Comparison of ENCODE assay signal across 8 cellular contexts in genomic region chr6:158648682-158649131, GRCh38. TPM values are rescaled to one million over a fixed set of nuclear protein-coding genes. Genes with fewer than 3 reads are reported as not detected.
DNase-seq lines count a peak whose midpoint lies in the region; ATAC-seq and TF ChIP-seq lines count a peak whose summit lies in the region.

No MANE protein-coding gene starts in this region.

- WGBS in trophoblast cell (ENCODE audit: extremely low coverage, insufficient coverage, insufficient read length), result no CpG with 5 or more reads among the region's 5 CpGs

- H2BK12ac ChIP-seq in trophoblast cell (ENCODE audit: low read length), result peak overlapping the region; percentile 50

- no peak overlapping the region for H4K12ac ChIP-seq in trophoblast cell (ENCODE audit: low read depth, low read length)

- H2AK5ac ChIP-seq in trophoblast cell (ENCODE audit: low read length), result no peak overlapping the region

- H3K27me3 ChIP-seq in AG04450 (ENCODE audit: control insufficient read depth, insufficient read depth, low read length) (no peaks in the 10 kb centered on the region), trophoblast cell (ENCODE audit: insufficient read depth, low read length) (no peaks in the 10 kb centered on the region)

- peak overlapping the region; percentile 89 for H3K27ac ChIP-seq in AG04450 (ENCODE audit: low read depth, low read length)
- H3K27ac ChIP-seq in trophoblast cell (ENCODE audit: low read depth, low read length), result no peak overlapping the region

- H3K9me3 ChIP-seq in AG04450 (ENCODE audit: control insufficient read depth, insufficient read depth, low read length) (no peaks in the 10 kb centered on the region), trophoblast cell (ENCODE audit: insufficient read depth, low read depth, low read length) (no peaks in the 10 kb centered on the region)

- H3K79me1 ChIP-seq in trophoblast cell (ENCODE audit: low read length), result peaks cover 11% of the 10 kb centered on the region

- ATAC-seq in GM18907 (IDR thresholded peaks at IDR 0.05; ENCODE audit: unreplicated experiment), result peak; percentile 20

- CTCF ChIA-PET in AG04450 (lab: Charles Lee), result interaction anchor here (1.5 to 2.9 kb wide), 4 partner anchors 11 to 428 kb away, joined by 5 to 17 read pairs (median 8); no protein-coding TSS in a partner anchor

- peaks cover 10% of the 10 kb centered on the region for H3K79me2 ChIP-seq in trophoblast cell (ENCODE audit: control insufficient read depth, insufficient read depth, low read length, poor library complexity)

- H3K4me1 ChIP-seq in trophoblast cell (ENCODE audit: control insufficient read depth in 1 of 2, insufficient read depth in 2 of 2, low read length in 2 of 2), result peaks cover 9 to 25% of the 10 kb centered on the region in 2 experiments

- H3K9ac ChIP-seq in trophoblast cell (ENCODE audit: low read length), result no peak overlapping the region

- no peak overlapping the region for H2BK5ac ChIP-seq in trophoblast cell (ENCODE audit: low read depth, low read length, poor library complexity)

- TF ChIP-seq CTCF in AG04450 (IDR thresholded peaks at IDR 0.05; ENCODE audit: low read depth, low read length) (no peak), cardiac fibroblast (IDR thresholded peaks at IDR 0.05; ENCODE audit: low read depth, low read length) (no peak)

- POLR2A ChIA-PET in AG04450 (lab: Yijun Ruan, JAX), result no interaction called here

- no peak overlapping the region for H3K14ac ChIP-seq in trophoblast cell (ENCODE audit: low read length)

- DNase-seq in AG04450 (ENCODE audit: low read depth, low spot score) (peak; percentile 78), LHCN-M2 (ENCODE audit: low read depth) (peak; percentile 88), cardiac fibroblast (ENCODE audit: low read depth in 2 of 2) (peak; percentile 87 to 96), trophoblast cell (peak in 1 of 2 donors; percentile 75), SKM-1 treated with dmso at 0.1 percent for 144 hours (lab: John Stamatoyannopoulos, UW; ENCODE audit: unreplicated experiment) (no peak), COLO829 (ENCODE audit: low spot score) (no peak), NCI-H774 (lab: John Stamatoyannopoulos, UW) (no peak)

- no peak overlapping the region for H4K91ac ChIP-seq in trophoblast cell (ENCODE audit: low read depth, low read length)

- no peaks in the 10 kb centered on the region for H3K36me3 ChIP-seq in trophoblast cell (ENCODE audit: control insufficient read depth in 1 of 2, insufficient read depth in 2 of 2, low read length in 2 of 2)

- H3K18ac ChIP-seq in trophoblast cell (ENCODE audit: low read length), result no peak overlapping the region

- H3K4me3 ChIP-seq in AG04450 (ENCODE audit: low read depth, low read length), result no peak overlapping the region
- H3K4me3 ChIP-seq in cardiac fibroblast (replicated peaks in 1 of 2; ENCODE audit: low read depth in 2 of 2, low read length in 2 of 2), result no peak overlapping the region
- no peak overlapping the region for H3K4me3 ChIP-seq in trophoblast cell (ENCODE audit: low read depth, low read length)

- no peak overlapping the region for H3K23ac ChIP-seq in trophoblast cell (ENCODE audit: low read length)

- H3K4me2 ChIP-seq in trophoblast cell (ENCODE audit: low read length), result no peak overlapping the region

- no peak overlapping the region for H3K4ac ChIP-seq in trophoblast cell (ENCODE audit: low read depth, low read length)

- no peak overlapping the region for H4K8ac ChIP-seq in trophoblast cell (ENCODE audit: low read depth, low read length)

- no peak overlapping the region for H2AFZ ChIP-seq in trophoblast cell (ENCODE audit: insufficient read depth, low read length, poor library complexity)

- no peak overlapping the region for H2BK120ac ChIP-seq in trophoblast cell (ENCODE audit: insufficient read depth, low read length, poor library complexity)

RNA-seq across cellular contexts. Expression of gene SYTL3, which starts 1.1 kb away (rescaled TPM):
- 1.6 TPM in 2 replicates for polyA plus RNA-seq in AG04450 (2011; rRNA removed)
- 1.6 and 2.0 TPM in 2 replicates for polyA minus RNA-seq in AG04450 (2011; rRNA and poly(A)+ RNA removed)
- total RNA-seq in LHCN-M2 (2014; rRNA removed), result 9.5 and 13.8 TPM in 2 replicates
- 4.8 TPM for polyA plus RNA-seq in LHCN-M2 (2012)
- 2.7 and 2.9 TPM in 2 replicates for polyA plus RNA-seq in trophoblast cell (2013)

RNA-seq across cellular contexts. Expression of gene DYNLT1, which starts 4.2 kb away (rescaled TPM):
- polyA plus RNA-seq in AG04450 (2011; rRNA removed), result 414 and 422 TPM in 2 replicates
- polyA minus RNA-seq in AG04450 (2011; rRNA and poly(A)+ RNA removed), result 125 and 133 TPM in 2 replicates
- total RNA-seq in LHCN-M2 (2014; rRNA removed), result 90.4 and 99.8 TPM in 2 replicates
- 332 TPM for polyA plus RNA-seq in LHCN-M2 (2012)
- 244 and 246 TPM in 2 replicates for polyA plus RNA-seq in trophoblast cell (2013)

Comparison
In these comparisons a context has a peak if more than half of its experiments do, and no peak if none do; other contexts are left out.
1. DNase-seq: peak in AG04450 (single experiment), LHCN-M2 (single experiment) and cardiac fibroblast (2 of 2); none in SKM-1 treated with dmso at 0.1 percent for 144 hours (single experiment), COLO829 (single experiment) and NCI-H774 (single experiment).